Comparison of ENCODE assay signal across 15 cellular contexts in the genomic region with DNA sequence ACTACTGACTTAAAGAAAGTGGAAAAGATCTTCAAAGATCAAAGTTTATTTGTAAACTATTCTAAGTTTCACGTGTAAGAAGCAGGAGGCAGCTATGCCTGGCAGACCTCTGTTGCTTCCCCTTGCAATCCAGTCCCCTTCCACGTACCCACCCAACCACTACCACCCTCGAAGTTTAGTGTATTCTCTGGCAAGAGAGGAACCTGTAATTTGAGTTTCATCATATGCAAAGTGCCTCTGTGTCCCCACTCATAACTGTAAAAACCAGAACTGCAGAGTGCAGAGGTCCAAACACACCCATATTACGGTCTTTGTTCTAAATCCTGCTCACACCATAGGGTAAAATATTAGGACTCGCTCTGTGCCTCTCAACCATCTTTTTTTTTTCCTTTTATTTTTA.
"Had no signal": no experiment of that assay in that cellular context is flagged by ENCODE, and none has a peak within 500 bp of the region (broad histone marks: within the 10 kb centered on the region; RNA-seq: fewer than 3 reads in every experiment).

No MANE protein-coding gene starts in this region.

- H3K4me1 Mint-ChIP-seq: central memory CD8-positive, alpha-beta T cell had no signal

- H3K36me3 ChIP-seq: colonic mucosa, left lung, uterus had no signal

- H3K27me3 ChIP-seq: ascending aorta, colonic mucosa, heart left ventricle, left lung, tibial nerve, uterus had no signal

- H3K4me1 ChIP-seq: ascending aorta, colonic mucosa, tibial nerve, uterus had no signal

- ATAC-seq: activated CD8-positive, alpha-beta T cell treated with anti-CD3 and anti-CD28 coated beads for 36 hours; heart left ventricle; left lung; stimulated activated naive CD8-positive, alpha-beta T cell treated with anti-CD3 and anti-CD28 coated beads, Interleukin-15, Interleukin-2, amounts not matched to agents 100 U/mL and 50 U/mL, for 24 hours had no signal

- H3K27ac Mint-ChIP-seq: activated CD4-positive, alpha-beta T cell treated with anti-CD3 and anti-CD28 coated beads, Interleukin-2, amount 10 ng/mL, durations not matched to agents 24 days and 14 days; activated CD8-positive, alpha-beta T cell treated with anti-CD3 and anti-CD28 coated beads for 36 hours; activated naive CD4-positive, alpha-beta T cell treated with anti-CD3 and anti-CD28 coated beads for 36 hours; progenitor cell of endocrine pancreas had no signal

- DNase-seq: activated CD4-positive, alpha-beta T cell treated with anti-CD3 and anti-CD28 coated beads, Interleukin-2, amount 10 ng/mL, durations not matched to agents 24 days and 14 days; activated CD8-positive, alpha-beta T cell treated with anti-CD3 and anti-CD28 coated beads for 36 hours; activated naive CD4-positive, alpha-beta T cell treated with anti-CD3 and anti-CD28 coated beads for 36 hours; activated T-cell treated with anti-CD3 and anti-CD28 coated beads, Interleukin-2, amount 50 U/mL, for 1 hour; colonic mucosa; heart left ventricle; left lung; stimulated activated naive CD8-positive, alpha-beta T cell treated with anti-CD3 and anti-CD28 coated beads, Interleukin-15, Interleukin-2, amounts not matched to agents 100 U/mL and 50 U/mL, for 24 hours; T-helper 9 cell; uterus had no signal

- FAIRE-seq: frontal cortex had no signal

- H3K27ac ChIP-seq: ascending aorta, colonic mucosa, heart left ventricle, left lung, tibial nerve, uterus had no signal

- H3K4me3 Mint-ChIP-seq: activated CD4-positive, alpha-beta T cell treated with anti-CD3 and anti-CD28 coated beads, Interleukin-2, amount 10 ng/mL, durations not matched to agents 24 days and 14 days; activated CD8-positive, alpha-beta T cell treated with anti-CD3 and anti-CD28 coated beads for 36 hours; activated naive CD4-positive, alpha-beta T cell treated with anti-CD3 and anti-CD28 coated beads for 36 hours; central memory CD8-positive, alpha-beta T cell had no signal

- H3K9me3 Mint-ChIP-seq: activated CD8-positive, alpha-beta T cell treated with anti-CD3 and anti-CD28 coated beads for 36 hours; activated naive CD4-positive, alpha-beta T cell treated with anti-CD3 and anti-CD28 coated beads for 36 hours; central memory CD8-positive, alpha-beta T cell had no signal

- H3K4me3 ChIP-seq: ascending aorta, colonic mucosa, heart left ventricle, left lung, tibial nerve, uterus had no signal

- H3K9me3 ChIP-seq: ascending aorta, colonic mucosa, heart left ventricle, left lung, uterus had no signal

- H3K27me3 Mint-ChIP-seq: activated CD8-positive, alpha-beta T cell treated with anti-CD3 and anti-CD28 coated beads for 36 hours; central memory CD8-positive, alpha-beta T cell; progenitor cell of endocrine pancreas had no signal
